In the genomic region with DNA sequence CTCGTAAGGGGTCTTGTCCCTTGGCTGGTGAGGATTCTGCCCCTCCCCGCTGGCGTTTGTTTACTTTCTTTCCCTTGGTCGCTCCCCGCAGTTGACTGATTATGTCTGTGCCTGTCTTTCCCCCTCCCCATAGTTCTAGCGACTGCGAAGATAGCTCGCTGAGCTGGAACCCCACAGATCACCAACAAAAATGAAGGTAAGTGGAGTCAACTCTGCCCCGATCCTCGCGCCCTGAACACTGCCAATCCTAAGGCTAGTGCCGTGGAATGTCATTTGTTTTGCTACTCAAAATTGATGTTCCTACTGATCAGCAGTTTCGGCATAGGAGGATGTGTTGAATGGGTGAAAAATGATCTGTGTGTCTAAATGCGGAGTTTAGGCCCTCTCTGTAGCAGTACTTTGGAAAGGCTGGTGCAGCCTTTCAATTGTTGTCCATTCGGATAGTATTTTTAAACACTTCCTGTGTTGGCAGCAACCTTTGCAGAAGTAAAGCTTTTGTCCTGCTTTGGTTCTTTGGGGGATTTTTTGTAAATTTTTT, we compare ENCODE assay signal across 1 cellular context.
TF ChIP-seq lines count a peak whose summit lies in the region.

No MANE protein-coding gene starts in this region.

TF ChIP-seq in HepG2, 621 proteins besides CTCF, POLR2A, EP300 and RAD21 (continued from another document):
- TF ChIP-seq, protein P1, sequence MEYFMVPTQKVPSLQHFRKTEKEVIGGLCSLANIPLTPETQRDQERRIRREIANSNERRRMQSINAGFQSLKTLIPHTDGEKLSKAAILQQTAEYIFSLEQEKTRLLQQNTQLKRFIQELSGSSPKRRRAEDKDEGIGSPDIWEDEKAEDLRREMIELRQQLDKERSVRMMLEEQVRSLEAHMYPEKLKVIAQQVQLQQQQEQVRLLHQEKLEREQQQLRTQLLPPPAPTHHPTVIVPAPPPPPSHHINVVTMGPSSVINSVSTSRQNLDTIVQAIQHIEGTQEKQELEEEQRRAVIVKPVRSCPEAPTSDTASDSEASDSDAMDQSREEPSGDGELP (IDR thresholded peaks at IDR 0.05; ENCODE audit: borderline replicate concordance, low read depth), result no peak
- TF ChIP-seq ZSCAN12 (CRISPR knock-in tag; IDR thresholded peaks at IDR 0.05), result no peak
- TF ChIP-seq, protein P2, sequence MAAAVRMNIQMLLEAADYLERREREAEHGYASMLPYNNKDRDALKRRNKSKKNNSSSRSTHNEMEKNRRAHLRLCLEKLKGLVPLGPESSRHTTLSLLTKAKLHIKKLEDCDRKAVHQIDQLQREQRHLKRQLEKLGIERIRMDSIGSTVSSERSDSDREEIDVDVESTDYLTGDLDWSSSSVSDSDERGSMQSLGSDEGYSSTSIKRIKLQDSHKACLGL (CRISPR knock-in tag; IDR thresholded peaks at IDR 0.05), result no peak
- TF ChIP-seq GATAD1 (CRISPR knock-in tag; IDR thresholded peaks at IDR 0.05), result 0 out of 2 replicates have a peak, but pooled peaks have one; percentile 11
- TF ChIP-seq ZNF207 (IDR thresholded peaks at IDR 0.05; ENCODE audit: borderline replicate concordance), result no peak
- TF ChIP-seq ZBTB10 (CRISPR knock-in tag; IDR thresholded peaks at IDR 0.05; ENCODE audit: borderline replicate concordance), result 0 out of 2 replicates have a peak, but pooled peaks have one; percentile 1
- TF ChIP-seq ZFP41 (CRISPR knock-in tag; IDR thresholded peaks at IDR 0.05; ENCODE audit: borderline replicate concordance), result no peak
- no peak for TF ChIP-seq ZNF724P (CRISPR knock-in tag; IDR thresholded peaks at IDR 0.05; ENCODE audit: borderline replicate concordance)
- TF ChIP-seq ZNF556 (CRISPR knock-in tag; IDR thresholded peaks at IDR 0.05; ENCODE audit: borderline replicate concordance), result no peak
- no peak for TF ChIP-seq ETV6 (CRISPR knock-in tag; conservative IDR thresholded peaks at IDR 0.05)
- 0 out of 2 replicates have a peak, but pooled peaks have one; percentile 28 for TF ChIP-seq PHF8 (CRISPR knock-in tag; IDR thresholded peaks at IDR 0.05)
- TF ChIP-seq, protein P3, sequence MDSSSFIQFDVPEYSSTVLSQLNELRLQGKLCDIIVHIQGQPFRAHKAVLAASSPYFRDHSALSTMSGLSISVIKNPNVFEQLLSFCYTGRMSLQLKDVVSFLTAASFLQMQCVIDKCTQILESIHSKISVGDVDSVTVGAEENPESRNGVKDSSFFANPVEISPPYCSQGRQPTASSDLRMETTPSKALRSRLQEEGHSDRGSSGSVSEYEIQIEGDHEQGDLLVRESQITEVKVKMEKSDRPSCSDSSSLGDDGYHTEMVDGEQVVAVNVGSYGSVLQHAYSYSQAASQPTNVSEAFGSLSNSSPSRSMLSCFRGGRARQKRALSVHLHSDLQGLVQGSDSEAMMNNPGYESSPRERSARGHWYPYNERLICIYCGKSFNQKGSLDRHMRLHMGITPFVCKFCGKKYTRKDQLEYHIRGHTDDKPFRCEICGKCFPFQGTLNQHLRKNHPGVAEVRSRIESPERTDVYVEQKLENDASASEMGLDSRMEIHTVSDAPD (CRISPR knock-in tag; IDR thresholded peaks at IDR 0.05), result no peak
- TF ChIP-seq ZNF230 (CRISPR knock-in tag; IDR thresholded peaks at IDR 0.05), result 0 out of 2 replicates have a peak, but pooled peaks have one; percentile 32
- TF ChIP-seq ZFAT (CRISPR knock-in tag; conservative IDR thresholded peaks at IDR 0.05), result peak; percentile 97
- TF ChIP-seq CSRNP2 (CRISPR knock-in tag; conservative IDR thresholded peaks at IDR 0.05; ENCODE audit: low read depth), result no peak
- TF ChIP-seq NFIB (CRISPR knock-in tag; IDR thresholded peaks at IDR 0.05; ENCODE audit: borderline replicate concordance), result no peak
- TF ChIP-seq ATF3 (CRISPR knock-in tag; IDR thresholded peaks at IDR 0.05), result no peak
- no peak for TF ChIP-seq NPAS2 (CRISPR knock-in tag; IDR thresholded peaks at IDR 0.05; ENCODE audit: borderline replicate concordance)
- TF ChIP-seq ZFX (CRISPR knock-in tag; IDR thresholded peaks at IDR 0.05; ENCODE audit: low read depth), result peak; percentile 33; the same call in 1 of the 2 replicates
- TF ChIP-seq ZNF891 (CRISPR knock-in tag; IDR thresholded peaks at IDR 0.05), result peak; percentile 36; the same call in 1 of the 2 replicates
- no peak for TF ChIP-seq ZNF180 (CRISPR knock-in tag; IDR thresholded peaks at IDR 0.05; ENCODE audit: borderline replicate concordance, low read depth)
- TF ChIP-seq SMC3 (IDR thresholded peaks at IDR 0.05; ENCODE audit: low read length), result no peak
- TF ChIP-seq AGO2 (optimal IDR thresholded peaks at IDR 0.05; ENCODE audit: low read depth, low read length), result no peak
- no peak for TF ChIP-seq SNAPC2 (CRISPR knock-in tag; IDR thresholded peaks at IDR 0.05)
- no peak for TF ChIP-seq TSC22D2 (CRISPR knock-in tag; IDR thresholded peaks at IDR 0.05; ENCODE audit: borderline replicate concordance)
- TF ChIP-seq SRSF1 (optimal IDR thresholded peaks at IDR 0.05; ENCODE audit: low read depth, low read length), result no peak
- no peak for TF ChIP-seq ZNF232 (CRISPR knock-in tag; IDR thresholded peaks at IDR 0.05; ENCODE audit: borderline replicate concordance)
- TF ChIP-seq RFX1 (IDR thresholded peaks at IDR 0.05), result no peak
- no peak for TF ChIP-seq GTF2F1 (IDR thresholded peaks at IDR 0.05; ENCODE audit: low read length)
- TF ChIP-seq EED (CRISPR knock-in tag; IDR thresholded peaks at IDR 0.05), result no peak
- no peak for TF ChIP-seq CC2D1A (CRISPR knock-in tag; IDR thresholded peaks at IDR 0.05)
- no peak for TF ChIP-seq DR1 (CRISPR knock-in tag; IDR thresholded peaks at IDR 0.05)
- TF ChIP-seq ARNTL (CRISPR knock-in tag; IDR thresholded peaks at IDR 0.05), result 0 out of 2 replicates have a peak, but pooled peaks have one; percentile 39
- no peak for TF ChIP-seq ZBTB20 (CRISPR knock-in tag; IDR thresholded peaks at IDR 0.05; ENCODE audit: borderline replicate concordance, low read depth)
- TF ChIP-seq RELA (CRISPR knock-in tag; IDR thresholded peaks at IDR 0.05), result no peak
- no peak for TF ChIP-seq SP140L (CRISPR knock-in tag; IDR thresholded peaks at IDR 0.05; ENCODE audit: borderline replicate concordance)
- TF ChIP-seq ARID2 (CRISPR knock-in tag; IDR thresholded peaks at IDR 0.05; ENCODE audit: borderline replicate concordance), result no peak
- 0 out of 2 replicates have a peak, but pooled peaks have one; percentile 10 for TF ChIP-seq ISL2 (CRISPR knock-in tag; IDR thresholded peaks at IDR 0.05)
- TF ChIP-seq BRD4 (CRISPR knock-in tag; IDR thresholded peaks at IDR 0.05), result no peak
- TF ChIP-seq ZBTB39 (CRISPR knock-in tag; IDR thresholded peaks at IDR 0.05), result no peak
- TF ChIP-seq ZMYM4 (CRISPR knock-in tag; IDR thresholded peaks at IDR 0.05), result no peak
- no peak for TF ChIP-seq HIC2 (CRISPR knock-in tag; IDR thresholded peaks at IDR 0.05; ENCODE audit: low read depth)
- TF ChIP-seq KLF13 (CRISPR knock-in tag; IDR thresholded peaks at IDR 0.05), result no peak
- TF ChIP-seq ZNF670 (CRISPR knock-in tag; IDR thresholded peaks at IDR 0.05; ENCODE audit: borderline replicate concordance), result no peak
- no peak for TF ChIP-seq ZNF33A (CRISPR knock-in tag; IDR thresholded peaks at IDR 0.05; ENCODE audit: borderline replicate concordance)
- TF ChIP-seq SOX13 (IDR thresholded peaks at IDR 0.05), result no peak
- TF ChIP-seq SOX13 (CRISPR knock-in tag; conservative IDR thresholded peaks at IDR 0.05 in 1 of 2, IDR thresholded peaks at IDR 0.05 in 1 of 2), result no peak
- no peak for TF ChIP-seq MXD4 (CRISPR knock-in tag; IDR thresholded peaks at IDR 0.05)
